8 cellular contexts compared by ENCODE assay signal in the genomic region with DNA sequence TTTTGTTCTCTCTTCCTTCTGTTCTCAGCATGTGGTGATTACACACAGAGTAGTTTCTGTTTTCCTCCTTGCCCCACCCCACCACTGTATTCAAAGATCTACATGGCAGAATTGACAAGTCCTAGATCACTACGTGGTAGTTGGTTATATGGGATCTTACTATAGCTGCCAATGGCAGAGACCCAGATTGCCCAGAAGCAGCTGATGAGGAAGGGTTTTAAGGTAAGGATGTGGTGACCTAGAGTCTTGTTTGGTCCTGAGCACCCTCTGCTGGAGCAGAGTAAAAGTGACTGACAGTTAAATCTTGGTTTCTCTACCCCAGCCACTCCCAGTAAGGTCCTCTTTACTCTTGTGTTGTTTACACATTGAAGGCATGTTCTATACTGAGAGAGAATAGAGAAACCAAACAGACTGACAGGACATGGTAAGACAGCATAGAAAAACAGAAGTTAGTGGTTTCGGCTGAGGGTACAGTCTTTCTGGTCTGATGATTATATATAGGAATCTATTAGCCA. TPM values are rescaled to one million over a fixed set of nuclear protein-coding genes. Genes with fewer than 3 reads are reported as not detected.
DNase-seq lines count a peak whose midpoint lies in the region; ATAC-seq, FAIRE-seq and TF ChIP-seq lines count a peak whose summit lies in the region.

No MANE protein-coding gene starts in this region.

- peaks cover 12% of the 10 kb centered on the region for H3K79me2 ChIP-seq in PC-3 (ENCODE audit: low read length)

- TF ChIP-seq CTCF in PC-3 (conservative IDR thresholded peaks at IDR 0.05; ENCODE audit: low read depth, low read length) (peak; percentile 78), bronchial epithelial cell (IDR thresholded peaks at IDR 0.05; ENCODE audit: insufficient read depth, low read length, severe bottlenecking) (peak; percentile 65), liver (IDR thresholded peaks at IDR 0.05; ENCODE audit: low read depth, low read length, missing input control) (peak; percentile 57), coronary artery (IDR thresholded peaks at IDR 0.05) (no peak)

- POLR2A ChIA-PET in PC-3 (lab: Charles Lee; ENCODE audit: unreplicated experiment) = no interaction called here

- ATAC-seq in GM19455 (IDR thresholded peaks at IDR 0.05; ENCODE audit: unreplicated experiment) (peak; percentile 99), HG03378 (IDR thresholded peaks at IDR 0.05; ENCODE audit: unreplicated experiment) (peak; percentile 92), PC-3 (peak; percentile 99)

- intact Hi-C loops in PC-3 (cut with micrococcal nuclease) = loop anchor here (1.0 kb wide), 2 partner anchors 26 to 235 kb away; no protein-coding TSS in a partner anchor

- H3K9ac ChIP-seq in PC-3 (ENCODE audit: low read length) (no peak overlapping the region), liver (ENCODE audit: low read depth in 1 of 2, low read length in 2 of 2) (no peak overlapping the region)

- DNase-seq in NCI-H526 (lab: John Stamatoyannopoulos, UW) (peak; percentile 9 to 35), NCI-H526 treated with DMSO at 0.1 percent for 48 hours (lab: John Stamatoyannopoulos, UW) (no peak), PC-3 (peak; percentile 71), bronchial epithelial cell (ENCODE audit: low read depth) (peak; percentile 72), coronary artery (ENCODE audit: low spot score) (no peak)

- H3K36me3 ChIP-seq in PC-3 (ENCODE audit: low read depth, low read length) = peaks cover 52% of the 10 kb centered on the region
- H3K36me3 ChIP-seq in bronchial epithelial cell (ENCODE audit: control insufficient read depth, insufficient read depth, low read length) = peaks cover 24% of the 10 kb centered on the region
- H3K36me3 ChIP-seq in liver (ENCODE audit: control insufficient read depth in 4 of 4, insufficient read depth in 3 of 4, low read depth in 1 of 4, low read length in 3 of 4) = peaks cover 8 to 40% (median 20%) of the 10 kb centered on the region in 4 donors

- H2AFZ ChIP-seq in PC-3 (ENCODE audit: low read length) = no peak overlapping the region

- H3K9me3 ChIP-seq in PC-3 (ENCODE audit: low read length) (no peaks in the 10 kb centered on the region), liver (ENCODE audit: control insufficient read depth in 4 of 4, low read length in 3 of 4) (no peaks in the 10 kb centered on the region)

- peak; percentile 77 to 80 for TF ChIP-seq RAD21 in liver (IDR thresholded peaks at IDR 0.05)

- no peak overlapping the region for H3K4me3 ChIP-seq in PC-3 (ENCODE audit: low read length)
- no peak overlapping the region for H3K4me3 ChIP-seq in bronchial epithelial cell (ENCODE audit: low read depth, low read length)
- H3K4me3 ChIP-seq in liver (ENCODE audit: low read depth in 1 of 3, low read length in 3 of 3) = no peak overlapping the region
- no peak overlapping the region for H3K4me3 ChIP-seq in coronary artery

- 49% methylated on average over 2 of the region's 2 CpGs for WGBS in liver

- H3K27ac ChIP-seq in PC-3 (ENCODE audit: low read length) (no peak overlapping the region), liver (ENCODE audit: low read depth in 1 of 2, low read length in 2 of 2) (no peak overlapping the region), coronary artery (no peak overlapping the region)

- no peaks in the 10 kb centered on the region for H3F3A ChIP-seq in PC-3 (ENCODE audit: low read length, unreplicated experiment)

- no TSS peak for BruUV-seq in PC-3 (replicated peaks; lab: Mats Ljungman, UMichigan)

- CTCF ChIA-PET in PC-3 (lab: Charles Lee) = interaction anchor here (0.6 to 1.6 kb wide), 6 partner anchors 14 to 235 kb away, joined by 3 to 14 read pairs (median 4); partner anchors contain the start of genes AHCYL1 and STRIP1

- no peaks in the 10 kb centered on the region for H3K9me2 ChIP-seq in PC-3 (replicated peaks; ENCODE audit: low read length)

- FAIRE-seq in bronchial epithelial cell (lab: Jason Lieb, UNC) = no peak

- H3K4me2 ChIP-seq in PC-3 (ENCODE audit: low read length) = no peak overlapping the region

- no peaks in the 10 kb centered on the region for H3K27me3 ChIP-seq in PC-3 (ENCODE audit: low read length)
- no peaks in the 10 kb centered on the region for H3K27me3 ChIP-seq in bronchial epithelial cell (ENCODE audit: control insufficient read depth, insufficient read depth, low read length)
- no peaks in the 10 kb centered on the region for H3K27me3 ChIP-seq in liver (ENCODE audit: control insufficient read depth in 4 of 4, insufficient read depth in 4 of 4, low read length in 3 of 4)

- no peaks in the 10 kb centered on the region for H3K4me1 ChIP-seq in PC-3 (ENCODE audit: insufficient read depth, low read length)
- peaks cover 2 to 49% (median 40%) of the 10 kb centered on the region in 4 donors for H3K4me1 ChIP-seq in liver (ENCODE audit: control insufficient read depth in 4 of 4, insufficient read depth in 4 of 4, low read length in 3 of 4)

- H4K20me1 ChIP-seq in PC-3 (ENCODE audit: low read length) = no peaks in the 10 kb centered on the region

TF ChIP-seq in liver, 16 proteins besides CTCF, POLR2A, EP300 and RAD21:
- TF ChIP-seq, protein P1, sequence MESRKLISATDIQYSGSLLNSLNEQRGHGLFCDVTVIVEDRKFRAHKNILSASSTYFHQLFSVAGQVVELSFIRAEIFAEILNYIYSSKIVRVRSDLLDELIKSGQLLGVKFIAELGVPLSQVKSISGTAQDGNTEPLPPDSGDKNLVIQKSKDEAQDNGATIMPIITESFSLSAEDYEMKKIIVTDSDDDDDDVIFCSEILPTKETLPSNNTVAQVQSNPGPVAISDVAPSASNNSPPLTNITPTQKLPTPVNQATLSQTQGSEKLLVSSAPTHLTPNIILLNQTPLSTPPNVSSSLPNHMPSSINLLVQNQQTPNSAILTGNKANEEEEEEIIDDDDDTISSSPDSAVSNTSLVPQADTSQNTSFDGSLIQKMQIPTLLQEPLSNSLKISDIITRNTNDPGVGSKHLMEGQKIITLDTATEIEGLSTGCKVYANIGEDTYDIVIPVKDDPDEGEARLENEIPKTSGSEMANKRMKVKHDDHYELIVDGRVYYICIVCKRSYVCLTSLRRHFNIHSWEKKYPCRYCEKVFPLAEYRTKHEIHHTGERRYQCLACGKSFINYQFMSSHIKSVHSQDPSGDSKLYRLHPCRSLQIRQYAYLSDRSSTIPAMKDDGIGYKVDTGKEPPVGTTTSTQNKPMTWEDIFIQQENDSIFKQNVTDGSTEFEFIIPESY (IDR thresholded peaks at IDR 0.05) = no peak
- TF ChIP-seq TAF1 (conservative IDR thresholded peaks at IDR 0.05) (no peak), RXRA (IDR thresholded peaks at IDR 0.05) (no peak), NR2F2 (IDR thresholded peaks at IDR 0.05) (no peak), FOXA2 (IDR thresholded peaks at IDR 0.05) (no peak), HNF4G (IDR thresholded peaks at IDR 0.05) (no peak), GABPA (IDR thresholded peaks at IDR 0.05 in 1 of 2, conservative IDR thresholded peaks at IDR 0.05 in 1 of 2) (no peak), JUND (IDR thresholded peaks at IDR 0.05) (no peak)

RNA-seq across cellular contexts. Expression of gene STRIP1, which starts 22.8 kb away (rescaled TPM):
- total RNA-seq in PC-3 (2014; rRNA removed) (41.4 and 44.3 TPM in 2 replicates), bronchial epithelial cell (39.4 and 44.5 TPM in 2 replicates), liver (10 to 100 TPM; 20.5 to 22.8 TPM)
- 1 to 10 TPM; 5.8 to 6.0 TPM for polyA plus RNA-seq in liver

RNA-seq across cellular contexts. Expression of gene AHCYL1, which starts 27.0 kb away (rescaled TPM):
- total RNA-seq in PC-3 (2014; rRNA removed) (35.8 and 40.9 TPM in 2 replicates), bronchial epithelial cell (31.6 and 75.1 TPM in 2 replicates), liver (10 to 100 TPM; 27.1 to 40.7 TPM)
- 10 to 100 TPM; 24.9 to 33.5 TPM for polyA plus RNA-seq in liver

RNA-seq across cellular contexts. Expression of gene ALX3, which starts 58.9 kb away (rescaled TPM):
- total RNA-seq in PC-3 (2014; rRNA removed) (not detected in 2 replicates), bronchial epithelial cell (not detected in 2 replicates), liver (not detected)
- not detected for polyA plus RNA-seq in liver

Comparison
In these comparisons a context has a peak if more than half of its experiments do, and no peak if none do; other contexts are left out.
1. DNase-seq: peak in NCI-H526 (2 of 2), PC-3 (single experiment) and bronchial epithelial cell (single experiment); none in NCI-H526 treated with DMSO at 0.1 percent for 48 hours (single experiment) and coronary artery (single experiment).
2. Peak in every context shown above with its lines, with median percentiles within 50 percentile points of each other: ATAC-seq.